1 cellular context compared by ENCODE assay signal in the genomic region with DNA sequence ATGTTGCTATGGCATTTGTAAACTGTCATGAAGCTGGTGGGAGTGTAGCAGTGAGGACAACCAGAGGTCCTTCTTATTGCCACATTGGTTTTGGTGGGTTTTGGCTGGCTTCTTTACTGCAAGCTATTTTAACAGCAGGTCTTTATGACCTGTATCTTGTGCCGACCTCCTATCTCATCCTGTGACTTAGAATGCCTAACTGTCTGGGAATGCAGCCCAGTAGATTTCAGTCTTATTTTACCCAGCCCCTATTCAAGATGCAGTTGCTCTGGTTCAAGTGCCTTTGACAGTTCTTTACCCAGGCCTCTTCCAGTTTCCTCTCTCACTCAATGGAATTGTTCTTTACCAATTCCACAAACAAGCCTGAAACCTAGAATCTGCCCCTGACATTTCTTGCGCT.
TF ChIP-seq lines count a peak whose summit lies in the region.

No MANE protein-coding gene starts in this region.

TF ChIP-seq in WTC11, 78 proteins besides CTCF, POLR2A, EP300 and RAD21 (continued from another document):
- no peak for TF ChIP-seq ESRRA (CRISPR knock-in tag; IDR thresholded peaks at IDR 0.05; ENCODE audit: borderline replicate concordance)
- TF ChIP-seq, protein P1, sequence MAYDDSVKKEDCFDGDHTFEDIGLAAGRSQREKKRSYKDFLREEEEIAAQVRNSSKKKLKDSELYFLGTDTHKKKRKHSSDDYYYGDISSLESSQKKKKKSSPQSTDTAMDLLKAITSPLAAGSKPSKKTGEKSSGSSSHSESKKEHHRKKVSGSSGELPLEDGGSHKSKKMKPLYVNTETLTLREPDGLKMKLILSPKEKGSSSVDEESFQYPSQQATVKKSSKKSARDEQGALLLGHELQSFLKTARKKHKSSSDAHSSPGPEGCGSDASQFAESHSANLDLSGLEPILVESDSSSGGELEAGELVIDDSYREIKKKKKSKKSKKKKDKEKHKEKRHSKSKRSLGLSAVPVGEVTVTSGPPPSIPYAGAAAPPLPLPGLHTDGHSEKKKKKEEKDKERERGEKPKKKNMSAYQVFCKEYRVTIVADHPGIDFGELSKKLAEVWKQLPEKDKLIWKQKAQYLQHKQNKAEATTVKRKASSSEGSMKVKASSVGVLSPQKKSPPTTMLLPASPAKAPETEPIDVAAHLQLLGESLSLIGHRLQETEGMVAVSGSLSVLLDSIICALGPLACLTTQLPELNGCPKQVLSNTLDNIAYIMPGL (CRISPR knock-in tag; IDR thresholded peaks at IDR 0.05): no peak
